ENCODE assay signal across 11 cellular contexts in the genomic region with DNA sequence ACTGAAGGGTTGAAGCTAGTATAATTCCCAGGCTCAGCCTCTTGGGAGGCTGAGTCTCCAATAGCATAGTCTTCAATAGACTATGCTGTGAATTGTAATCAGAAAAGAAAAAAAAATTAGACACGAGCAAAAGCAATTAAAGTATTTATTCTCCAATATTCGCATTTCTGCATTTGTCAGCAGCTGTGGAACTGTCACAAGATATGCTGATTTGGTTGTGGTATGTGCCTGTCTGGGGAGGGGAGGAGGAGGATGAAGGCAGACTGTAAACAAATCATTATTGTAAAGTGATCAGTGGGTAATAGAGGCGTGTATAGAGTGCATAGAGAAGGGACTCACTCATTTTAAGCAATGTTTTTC. TPM values are rescaled to one million over a fixed set of nuclear protein-coding genes. Genes with fewer than 3 reads are reported as not detected.
A peak's percentile ranks its signal among the peaks of the same experiment; 100 is the strongest.
DNase-seq lines count a peak whose midpoint lies in the region; ATAC-seq and TF ChIP-seq lines count a peak whose summit lies in the region.
"Had no signal": no experiment of that assay in that cellular context is flagged by ENCODE, and none has a peak within 500 bp of the region (broad histone marks: within the 10 kb centered on the region; RNA-seq: fewer than 3 reads in every experiment).

No MANE protein-coding gene starts in this region.

- no peak overlapping the region for H3T11ph ChIP-seq in H9 (ENCODE audit: low read length)

- no peaks in the 10 kb centered on the region for H3K79me2 ChIP-seq in H9 (ENCODE audit: insufficient read depth, low read length)

- peak in 2 of 5 donors; percentile 20 to 72 for DNase-seq in CD8-positive, alpha-beta memory T cell
- DNase-seq in H9 (no peak), WERI-Rb-1 (no peak), lower lobe of right lung (no peak), psoas muscle (no peak), brain microvascular endothelial cell (no peak)
- DNase-seq: NCI-H345 had no signal

- CTCF ChIA-PET in CD8-positive, alpha-beta memory T cell (lab: Charles Lee), result interaction anchor here (0.8 to 4.1 kb wide), 11 partner anchors 10 to 110 kb away, joined by 3 to 48 read pairs (median 4); partner anchors contain the start of genes BICRAL and TBCC

- TF ChIP-seq CTCF in H9 (conservative IDR thresholded peaks at IDR 0.05), result no peak
- no peak for TF ChIP-seq CTCF in WERI-Rb-1 (IDR thresholded peaks at IDR 0.05; ENCODE audit: low read depth, low read length)
- no peak for TF ChIP-seq CTCF in lower lobe of right lung (IDR thresholded peaks at IDR 0.05)
- no peak for TF ChIP-seq CTCF in psoas muscle (IDR thresholded peaks at IDR 0.05)
- no peak for TF ChIP-seq CTCF in brain microvascular endothelial cell (IDR thresholded peaks at IDR 0.05; ENCODE audit: low read depth, low read length, missing control alignments)

- H2BK15ac ChIP-seq in H9 (ENCODE audit: low read depth, low read length), result no peak overlapping the region

- no peak overlapping the region for H2AFZ ChIP-seq in H9 (ENCODE audit: low read length)

- H3K9ac ChIP-seq in H9 (ENCODE audit: extremely low read depth, insufficient read length, low read length), result no peak overlapping the region

- no peak for ATAC-seq in lower lobe of right lung
- ATAC-seq in GM18511 (IDR thresholded peaks at IDR 0.05; ENCODE audit: unreplicated experiment), result no peak
- no peak for ATAC-seq in psoas muscle
- ATAC-seq in HG03521 (IDR thresholded peaks at IDR 0.05; ENCODE audit: unreplicated experiment), result no peak

- H3K18ac ChIP-seq in H9 (ENCODE audit: insufficient read length, low read depth, low read length), result no peak overlapping the region

- H3K9me3 Mint-ChIP-seq in CD8-positive, alpha-beta memory T cell, result peaks cover 0 to 3% (median 0%) of the 10 kb centered on the region in 5 donors
- no peaks in the 10 kb centered on the region for H3K9me3 Mint-ChIP-seq in H9

- peak overlapping the region; percentile 25 for H3K4me2 ChIP-seq in H9 (ENCODE audit: insufficient read depth, insufficient read length, low read length)

- peaks cover 66% of the 10 kb centered on the region for H3K4me1 ChIP-seq in CD8-positive, alpha-beta memory T cell (ENCODE audit: insufficient read depth, low read length)
- H3K4me1 ChIP-seq in H9 (ENCODE audit: insufficient read depth, low read length) (peaks cover 4% of the 10 kb centered on the region; the same call in 1 of the 2 replicates), lower lobe of right lung (peaks cover 46% of the 10 kb centered on the region), psoas muscle (peaks cover 3% of the 10 kb centered on the region)

- no peak overlapping the region for H4K5ac ChIP-seq in H9 (ENCODE audit: insufficient read length, low read depth, low read length)

- WGBS in H9 (ENCODE audit: extremely low coverage, insufficient read length, low lambda C conversion rate), result no CpG with 5 or more reads among the region's 3 CpGs
- 65 to 77% (median 72%) methylated on average over 3 of the region's 3 CpGs for WGBS in psoas muscle, 3 donors

- no peaks in the 10 kb centered on the region for H3K27me3 Mint-ChIP-seq in CD8-positive, alpha-beta memory T cell
- H3K27me3 Mint-ChIP-seq in H9 (ENCODE audit: low read depth), result peaks cover 6% of the 10 kb centered on the region; the same call in 1 of the 2 replicates

- H2BK120ac ChIP-seq in H9 (ENCODE audit: low read depth, low read length, poor library complexity, severe bottlenecking), result no peak overlapping the region

- no peaks in the 10 kb centered on the region for H3K79me1 ChIP-seq in H9 (ENCODE audit: insufficient read depth, low read depth, low read length, poor library complexity, severe bottlenecking)

- H2AK5ac ChIP-seq in H9 (ENCODE audit: insufficient read length, low read length), result no peak overlapping the region

- H3K27me3 ChIP-seq in CD8-positive, alpha-beta memory T cell (ENCODE audit: insufficient read depth, low read length, poor library complexity, severe bottlenecking), result no peaks in the 10 kb centered on the region
- H3K27me3 ChIP-seq in H9 (ENCODE audit: insufficient read depth, low read length) (no peaks in the 10 kb centered on the region; the same call in 1 of the 2 replicates), WERI-Rb-1 (ENCODE audit: insufficient read depth, low read depth, severe bottlenecking) (no peaks in the 10 kb centered on the region), lower lobe of right lung (ENCODE audit: low read depth) (no peaks in the 10 kb centered on the region), psoas muscle (ENCODE audit: insufficient read depth in 3 of 3, low read length in 2 of 3) (no peaks in the 10 kb centered on the region), brain microvascular endothelial cell (replicated peaks) (no peaks in the 10 kb centered on the region)

- POLR2A ChIA-PET in CD8-positive, alpha-beta memory T cell (lab: Charles Lee), result interaction anchor here (0.6 to 8.4 kb wide), 18 partner anchors 11 to 846 kb away, joined by 3 to 372 read pairs (median 4); partner anchors contain the start of genes BICRAL, CNPY3, PEX6 and RPL7L1

- intact Hi-C loops in lower lobe of right lung (cut with DNase I), result no loop called here
- intact Hi-C loops in psoas muscle (cut with DNase I), result no loop called here

- H4K8ac ChIP-seq in H9 (replicated peaks; ENCODE audit: insufficient read length, low read depth, low read length), result no peak overlapping the region

- H3K36me3 Mint-ChIP-seq in CD8-positive, alpha-beta memory T cell, result peaks cover 0 to 8% (median 7%) of the 10 kb centered on the region in 3 donors
- H3K36me3 Mint-ChIP-seq in H9 (ENCODE audit: insufficient read depth in 1 of 3, low read depth in 3 of 3), result no peaks in the 10 kb centered on the region

- no peak overlapping the region for H3K4ac ChIP-seq in H9 (ENCODE audit: low read depth, low read length)

- no peak overlapping the region for H2BK20ac ChIP-seq in H9 (ENCODE audit: low read depth, low read length, poor library complexity, severe bottlenecking)

- no peak overlapping the region for H3K14ac ChIP-seq in H9 (ENCODE audit: insufficient read depth, low read length)

- no peaks in the 10 kb centered on the region for H3K36me3 ChIP-seq in CD8-positive, alpha-beta memory T cell (ENCODE audit: insufficient read depth, low read length)
- no peaks in the 10 kb centered on the region for H3K36me3 ChIP-seq in WERI-Rb-1
- no peaks in the 10 kb centered on the region for H3K36me3 ChIP-seq in lower lobe of right lung
- H3K36me3 ChIP-seq in psoas muscle (ENCODE audit: insufficient read depth in 1 of 2, low read depth in 1 of 2), result no peaks in the 10 kb centered on the region
- H3K36me3 ChIP-seq in brain microvascular endothelial cell (replicated peaks), result no peaks in the 10 kb centered on the region

- no peaks in the 10 kb centered on the region for H4K20me1 ChIP-seq in H9 (ENCODE audit: control insufficient read depth, insufficient read depth, insufficient read length)

- peak overlapping the region; percentile 96 to 100 (median 99) for H3K27ac Mint-ChIP-seq in CD8-positive, alpha-beta memory T cell
- peak overlapping the region in 2 of 3 experiments; percentile 37 to 86; a peak in 2 of 7 replicates for H3K27ac Mint-ChIP-seq in H9

- in situ Hi-C loops in brain microvascular endothelial cell (cut with HindIII; ENCODE audit: low pct_ligation_motif_present, low sequenced_read_pairs), result no loop called here

- peak overlapping the region; percentile 74 to 88 (median 81) for H3K4me3 Mint-ChIP-seq in CD8-positive, alpha-beta memory T cell
- H3K4me3 Mint-ChIP-seq in H9, result peak overlapping the region; percentile 28 to 60; a peak in 4 of 5 replicates

- no peak overlapping the region for H2BK5ac ChIP-seq in H9 (ENCODE audit: insufficient read length, low read length)

- no peak overlapping the region for H4K91ac ChIP-seq in H9 (ENCODE audit: insufficient read length, low read depth, low read length)

- H3K56ac ChIP-seq in H9 (ENCODE audit: insufficient read length, low read depth, low read length), result no peak overlapping the region

- H3K4me3 ChIP-seq in CD8-positive, alpha-beta memory T cell (ENCODE audit: low read length), result peak overlapping the region; percentile 35
- peak overlapping the region; percentile 55 for H3K4me3 ChIP-seq in WERI-Rb-1 (ENCODE audit: low read depth, low read length)
- H3K4me3 ChIP-seq in lower lobe of right lung, result peak overlapping the region; percentile 40
- H3K4me3 ChIP-seq in psoas muscle, result no peak overlapping the region
- H3K4me3 ChIP-seq in brain microvascular endothelial cell (ENCODE audit: low read depth, low read length), result no peak overlapping the region

- no peak overlapping the region for H2BK12ac ChIP-seq in H9 (ENCODE audit: insufficient read length, low read depth, low read length)

- H3K27ac ChIP-seq in CD8-positive, alpha-beta memory T cell (ENCODE audit: low read depth, low read length), result peak overlapping the region; percentile 67
- H3K27ac ChIP-seq in H9 (ENCODE audit: insufficient read length, low read depth, low read length) (no peak overlapping the region), WERI-Rb-1 (no peak overlapping the region), lower lobe of right lung (peak overlapping the region; percentile 76), psoas muscle (no peak overlapping the region), brain microvascular endothelial cell (no peak overlapping the region)
- H3K27ac ChIP-seq: VCaP had no signal

- H3K4me1 Mint-ChIP-seq in CD8-positive, alpha-beta memory T cell, result peaks cover 67 to 85% (median 82%) of the 10 kb centered on the region in 3 donors
- H3K4me1 Mint-ChIP-seq in H9, result peaks cover 19 to 23% of the 10 kb centered on the region in 2 experiments

- H3K23me2 ChIP-seq in H9 (ENCODE audit: insufficient read length, low read depth, low read length, poor library complexity, severe bottlenecking), result peaks cover 4% of the 10 kb centered on the region

- H3K9me3 ChIP-seq in CD8-positive, alpha-beta memory T cell (ENCODE audit: low read length), result no peaks in the 10 kb centered on the region
- H3K9me3 ChIP-seq in H9 (ENCODE audit: control insufficient read depth, low read depth, low read length) (no peaks in the 10 kb centered on the region), WERI-Rb-1 (ENCODE audit: severe bottlenecking) (no peaks in the 10 kb centered on the region), lower lobe of right lung (no peaks in the 10 kb centered on the region), psoas muscle (no peaks in the 10 kb centered on the region)

- H3K23ac ChIP-seq in H9 (ENCODE audit: insufficient read length, low read depth, low read length), result no peak overlapping the region

RNA-seq across cellular contexts. Expression of gene BICRAL, which starts 10.1 kb away (rescaled TPM):
- 10 to 100 TPM; 15.9 to 16.8 TPM for total RNA-seq in CD8-positive, alpha-beta memory T cell
- polyA plus RNA-seq in CD8-positive, alpha-beta memory T cell, result 6.8 TPM
- total RNA-seq in H9 (2021) (9.7 and 9.8 TPM in 2 replicates), lower lobe of right lung (20.7 TPM), psoas muscle (10 to 100 TPM in 2 of 4 donors, 1 to 10 TPM in 2; 6.2 to 12.2 (median 10.5) TPM)
- polyA plus RNA-seq in psoas muscle, result 1 to 10 TPM; 2.8 to 5.0 (median 2.9) TPM

RNA-seq across cellular contexts. Expression of gene TBCC, which starts 25.8 kb away (rescaled TPM):
- 10 to 100 TPM; 24.4 to 26.4 TPM for total RNA-seq in CD8-positive, alpha-beta memory T cell
- polyA plus RNA-seq in CD8-positive, alpha-beta memory T cell, result 109 TPM
- total RNA-seq in H9 (2021) (25.6 and 30.2 TPM in 2 replicates), lower lobe of right lung (19.3 TPM), psoas muscle (10 to 100 TPM; 17.0 to 26.9 (median 18.9) TPM)
- 10 to 100 TPM; 13.1 to 41.3 (median 29.8) TPM for polyA plus RNA-seq in psoas muscle

RNA-seq across cellular contexts. Expression of gene PRPH2, which starts 49.3 kb away (rescaled TPM):
- under 1 TPM in 1 of 2 experiments, not detected in 1; 0.15 TPM for total RNA-seq in CD8-positive, alpha-beta memory T cell
- 0.07 TPM for polyA plus RNA-seq in CD8-positive, alpha-beta memory T cell
- total RNA-seq in H9 (2021) (0.31 and 0.39 TPM in 2 replicates), lower lobe of right lung (0.68 TPM), psoas muscle (1 to 10 TPM; 1.8 to 4.9 (median 3.1) TPM)
- 1 to 10 TPM in 1 of 3 donors, under 1 TPM in 2; 0.13 to 2.8 (median 0.66) TPM for polyA plus RNA-seq in psoas muscle
- total RNA-seq: chondrocyte had no signal

Comparison
In these comparisons a context has a peak if more than half of its experiments do, and no peak if none do; other contexts are left out.
1. H3K27ac ChIP-seq: peak in CD8-positive, alpha-beta memory T cell (single experiment) and lower lobe of right lung (single experiment); none in H9 (single experiment), WERI-Rb-1 (single experiment), psoas muscle (single experiment) and brain microvascular endothelial cell (single experiment).
2. H3K4me3 ChIP-seq: peak in CD8-positive, alpha-beta memory T cell (single experiment), WERI-Rb-1 (single experiment) and lower lobe of right lung (single experiment); none in psoas muscle (single experiment) and brain microvascular endothelial cell (single experiment).